In the genomic region with DNA sequence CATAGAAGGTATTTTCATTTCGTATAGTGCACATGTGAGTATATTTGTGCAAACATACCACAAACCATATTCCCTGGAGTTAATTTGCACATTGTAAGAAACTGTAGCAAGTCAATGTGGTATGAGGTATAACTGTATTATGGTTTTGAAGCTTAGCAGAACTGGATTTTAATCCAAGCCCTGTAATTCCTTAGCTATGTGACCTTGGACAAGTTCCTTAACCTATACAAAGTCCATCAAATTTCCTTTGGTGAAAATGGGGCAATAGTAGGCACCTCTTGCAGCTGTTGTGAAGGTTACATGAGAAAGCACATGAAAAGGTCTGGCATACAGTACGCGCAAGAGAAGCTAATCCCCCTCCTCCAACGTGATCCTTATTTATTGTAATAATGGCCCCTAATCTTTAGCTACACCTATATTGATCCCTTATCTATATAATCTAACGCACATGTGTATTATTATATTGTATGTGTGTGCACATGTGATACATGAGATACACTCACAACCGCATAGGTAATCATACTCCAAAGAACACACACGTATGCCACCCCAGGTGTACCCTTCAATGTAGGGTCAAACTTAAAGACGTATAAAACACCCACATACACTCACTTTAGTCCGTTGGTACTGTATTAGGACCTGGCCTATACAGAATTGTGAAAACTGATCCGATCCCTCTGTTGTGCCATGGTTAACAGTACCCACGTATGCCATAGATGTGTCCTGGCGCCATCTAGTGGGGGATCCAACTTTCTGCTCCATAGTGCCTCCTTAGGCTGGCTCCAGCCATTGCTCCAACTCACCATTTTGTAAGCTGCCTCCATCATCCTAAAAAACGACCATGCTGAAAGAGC, we compare ENCODE assay signal across 8 cellular contexts.
A peak's percentile ranks its signal among the peaks of the same experiment; 100 is the strongest.
DNase-seq lines count a peak whose midpoint lies in the region; ATAC-seq and TF ChIP-seq lines count a peak whose summit lies in the region.

No MANE protein-coding gene starts in this region.

- H3K27ac ChIP-seq in SK-N-SH (ENCODE audit: low read depth in 2 of 2, low read length in 1 of 2) (no peak overlapping the region), heart left ventricle (no peak overlapping the region)

- 56% methylated on average over 13 of the region's 13 CpGs for WGBS in SK-N-SH (ENCODE audit: low lambda C conversion rate)
- WGBS in heart left ventricle, 4 donors: 55 to 69% (median 58%) methylated on average over 11 to 13 of the region's 13 CpGs

- no peak overlapping the region for H3K9ac ChIP-seq in SK-N-SH

- H2AFZ ChIP-seq in SK-N-SH (ENCODE audit: low read depth): no peak overlapping the region; the same call in 1 of the 2 replicates

- no peaks in the 10 kb centered on the region for H3K36me3 Mint-ChIP-seq in activated naive CD4-positive, alpha-beta T cell treated with anti-CD3 and anti-CD28 coated beads, Interleukin-2, amount 50 U/mL, for 72 hours

- TF ChIP-seq CTCF in GM13977 (IDR thresholded peaks at IDR 0.05; ENCODE audit: extremely low read depth, insufficient read depth, missing control alignments): peak; percentile 99
- peak; percentile 96 for TF ChIP-seq CTCF in SK-N-SH (IDR thresholded peaks at IDR 0.05)
- peak; percentile 84 to 99 (median 92) for TF ChIP-seq CTCF in heart left ventricle (IDR thresholded peaks at IDR 0.05)

- no peaks in the 10 kb centered on the region for H3K4me1 ChIP-seq in SK-N-SH (ENCODE audit: control insufficient read depth in 1 of 2, insufficient read depth in 2 of 2, low read depth in 1 of 2, low read length in 1 of 2)
- no peaks in the 10 kb centered on the region for H3K4me1 ChIP-seq in heart left ventricle

- no peaks in the 10 kb centered on the region for H3K9me3 Mint-ChIP-seq in activated naive CD4-positive, alpha-beta T cell treated with anti-CD3 and anti-CD28 coated beads, Interleukin-2, amount 50 U/mL, for 72 hours

- POLR2A ChIA-PET in SK-N-SH (lab: Yijun Ruan, JAX): no interaction called here

- H3K9me3 ChIP-seq in SK-N-SH (no peaks in the 10 kb centered on the region), heart left ventricle (no peaks in the 10 kb centered on the region)

- H3K4me2 ChIP-seq in SK-N-SH: no peak overlapping the region

- no peaks in the 10 kb centered on the region for H3K79me2 ChIP-seq in SK-N-SH (ENCODE audit: insufficient read depth)

- intact Hi-C loops in heart left ventricle (cut with DNase I): loop anchor here in 8 of 10 donors (2.0 to 10.0 kb wide), 10 partner anchors 298 to 1590 kb away; no protein-coding TSS in a partner anchor

- no peaks in the 10 kb centered on the region for H4K20me1 ChIP-seq in SK-N-SH (ENCODE audit: insufficient read depth)

- ATAC-seq in HG02759 (IDR thresholded peaks at IDR 0.05; ENCODE audit: unreplicated experiment): peak; percentile 99
- ATAC-seq in activated naive CD4-positive, alpha-beta T cell treated with anti-CD3 and anti-CD28 coated beads, Interleukin-2, amount 50 U/mL, for 72 hours: peak; percentile 83 to 86
- peak; percentile 81 to 98 (median 97) for ATAC-seq in heart left ventricle

- H3K9me2 ChIP-seq in SK-N-SH: no peaks in the 10 kb centered on the region

- TF ChIP-seq RAD21 in SK-N-SH (IDR thresholded peaks at IDR 0.05; ENCODE audit: low read length): peak; percentile 94

- H3K36me3 ChIP-seq in SK-N-SH (replicated peaks in 1 of 2; ENCODE audit: control insufficient read depth in 1 of 2, insufficient read depth in 2 of 2, low read length in 1 of 2) (no peaks in the 10 kb centered on the region), heart left ventricle (no peaks in the 10 kb centered on the region)

- in situ Hi-C loops in GM13977 (cut with MboI; ENCODE audit: low pct_unique_long_range_greater_than_20kb, low sequenced_read_pairs, unreplicated experiment): loop anchor here (25.0 kb wide), 1 partner anchor 550 kb away; no protein-coding TSS in a partner anchor

- no peak for TF ChIP-seq EP300 in SK-N-SH (IDR thresholded peaks at IDR 0.05; ENCODE audit: borderline replicate concordance in 1 of 2, low read depth in 1 of 2, low read length in 1 of 2)

- TF ChIP-seq POLR2A in heart left ventricle (IDR thresholded peaks at IDR 0.05): no peak

- H3K4me3 ChIP-seq in SK-N-SH (ENCODE audit: low read depth in 2 of 2, low read length in 1 of 2): peak overlapping the region in 1 of 2 experiments; percentile 43; a peak in 1 of 4 replicates
- H3K4me3 ChIP-seq in heart left ventricle: no peak overlapping the region

- CTCF ChIA-PET in SK-N-SH (lab: Yijun Ruan, JAX): interaction anchor here (0.5 to 2.6 kb wide), 83 partner anchors 9 to 1601 kb away, joined by 3 to 17 read pairs (median 3); no protein-coding TSS in a partner anchor

- H3K27me3 ChIP-seq in SK-N-SH (ENCODE audit: insufficient read depth) (no peaks in the 10 kb centered on the region), heart left ventricle (peaks cover 0 to 3% (median 0%) of the 10 kb centered on the region in 9 donors)

- no peak overlapping the region for H3K27ac Mint-ChIP-seq in activated naive CD4-positive, alpha-beta T cell treated with anti-CD3 and anti-CD28 coated beads, Interleukin-2, amount 50 U/mL, for 72 hours

- no peaks in the 10 kb centered on the region for H3F3A ChIP-seq in SK-N-SH (replicated peaks; ENCODE audit: insufficient read depth)

- peak; percentile 57 for DNase-seq in GM13977 (ENCODE audit: low spot score)
- peak; percentile 94 for DNase-seq in NCI-H1092 treated with DMSO at 0.1 percent for 48 hours (lab: John Stamatoyannopoulos, UW)
- peak; percentile 51 for DNase-seq in SK-N-SH
- DNase-seq in activated naive CD4-positive, alpha-beta T cell treated with anti-CD3 and anti-CD28 coated beads, Interleukin-2, amount 50 U/mL, for 72 hours (ENCODE audit: low spot score in 2 of 2): peak; percentile 57 to 71
- DNase-seq in heart left ventricle: peak; percentile 76 to 86 (median 81)
- peak; percentile 54 for DNase-seq in pulmonary artery endothelial cell (ENCODE audit: low read depth, low spot score)
- DNase-seq in DMS79 treated with DMSO at 0.1 percent for 48 hours (lab: John Stamatoyannopoulos, UW): no peak

TF ChIP-seq in SK-N-SH, 30 proteins besides CTCF, POLR2A, EP300 and RAD21 (continues in another document):
- TF ChIP-seq NRF1 (IDR thresholded peaks at IDR 0.05; ENCODE audit: low read depth, low read length) (peak; percentile 3; the same call in 1 of the 2 replicates), JUND (IDR thresholded peaks at IDR 0.05) (no peak), ELF1 (IDR thresholded peaks at IDR 0.05) (no peak), FOXJ3 (CRISPR knock-in tag; IDR thresholded peaks at IDR 0.05) (no peak), MEF2A (IDR thresholded peaks at IDR 0.05; ENCODE audit: borderline replicate concordance, low read depth) (no peak), FOXM1 (IDR thresholded peaks at IDR 0.05; ENCODE audit: low read depth) (no peak), EZH2phosphoT487 (IDR thresholded peaks at IDR 0.05; ENCODE audit: borderline replicate concordance, low read depth) (no peak), GABPA (IDR thresholded peaks at IDR 0.05; ENCODE audit: low read depth) (no peak), ZBTB33 (IDR thresholded peaks at IDR 0.05; ENCODE audit: borderline replicate concordance, low read depth) (no peak), YY1 (IDR thresholded peaks at IDR 0.05; ENCODE audit: low read depth) (peak; percentile 71; the same call in 1 of the 2 replicates), PBX3 (IDR thresholded peaks at IDR 0.05) (no peak)
- TF ChIP-seq, protein P1, sequence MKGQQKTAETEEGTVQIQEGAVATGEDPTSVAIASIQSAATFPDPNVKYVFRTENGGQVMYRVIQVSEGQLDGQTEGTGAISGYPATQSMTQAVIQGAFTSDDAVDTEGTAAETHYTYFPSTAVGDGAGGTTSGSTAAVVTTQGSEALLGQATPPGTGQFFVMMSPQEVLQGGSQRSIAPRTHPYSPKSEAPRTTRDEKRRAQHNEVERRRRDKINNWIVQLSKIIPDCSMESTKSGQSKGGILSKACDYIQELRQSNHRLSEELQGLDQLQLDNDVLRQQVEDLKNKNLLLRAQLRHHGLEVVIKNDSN (IDR thresholded peaks at IDR 0.05; ENCODE audit: borderline replicate concordance, low read depth): no peak
- TF ChIP-seq, protein P2, sequence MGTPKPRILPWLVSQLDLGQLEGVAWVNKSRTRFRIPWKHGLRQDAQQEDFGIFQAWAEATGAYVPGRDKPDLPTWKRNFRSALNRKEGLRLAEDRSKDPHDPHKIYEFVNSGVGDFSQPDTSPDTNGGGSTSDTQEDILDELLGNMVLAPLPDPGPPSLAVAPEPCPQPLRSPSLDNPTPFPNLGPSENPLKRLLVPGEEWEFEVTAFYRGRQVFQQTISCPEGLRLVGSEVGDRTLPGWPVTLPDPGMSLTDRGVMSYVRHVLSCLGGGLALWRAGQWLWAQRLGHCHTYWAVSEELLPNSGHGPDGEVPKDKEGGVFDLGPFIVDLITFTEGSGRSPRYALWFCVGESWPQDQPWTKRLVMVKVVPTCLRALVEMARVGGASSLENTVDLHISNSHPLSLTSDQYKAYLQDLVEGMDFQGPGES (IDR thresholded peaks at IDR 0.05; ENCODE audit: low read depth, low read length): no peak
- TF ChIP-seq, protein P3, sequence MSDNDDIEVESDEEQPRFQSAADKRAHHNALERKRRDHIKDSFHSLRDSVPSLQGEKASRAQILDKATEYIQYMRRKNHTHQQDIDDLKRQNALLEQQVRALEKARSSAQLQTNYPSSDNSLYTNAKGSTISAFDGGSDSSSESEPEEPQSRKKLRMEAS (IDR thresholded peaks at IDR 0.05; ENCODE audit: low read depth): no peak
